In genomic region chr20:45780159-45780558, GRCh38 we compare ENCODE assay signal across 2 cellular contexts.
TF ChIP-seq lines count a peak whose summit lies in the region.

No MANE protein-coding gene starts in this region.

TF ChIP-seq in SK-N-SH, 30 proteins besides CTCF, POLR2A, EP300 and RAD21:
- TF ChIP-seq NRF1 (IDR thresholded peaks at IDR 0.05; ENCODE audit: low read depth, low read length) = no peak
- no peak for TF ChIP-seq RCOR1 (IDR thresholded peaks at IDR 0.05; ENCODE audit: low read length)

TF ChIP-seq in SK-N-SH treated with all-trans-retinoic acid at 6 μM for 48 hours, 23 proteins besides CTCF, POLR2A, EP300 and RAD21:
- TF ChIP-seq ESRRG (CRISPR knock-in tag; IDR thresholded peaks at IDR 0.05) = no peak
- no peak for TF ChIP-seq ZFP3 (CRISPR knock-in tag; IDR thresholded peaks at IDR 0.05)
- no peak for TF ChIP-seq SNAI2 (CRISPR knock-in tag; IDR thresholded peaks at IDR 0.05)
- no peak for TF ChIP-seq ZNF70 (CRISPR knock-in tag; IDR thresholded peaks at IDR 0.05)
- no peak for TF ChIP-seq ZNF565 (CRISPR knock-in tag; conservative IDR thresholded peaks at IDR 0.05; ENCODE audit: low read depth)
